In genomic region chr4:145351162-145351561, GRCh38 we compare ENCODE assay signal across 1 cellular context.
TF ChIP-seq lines count a peak whose summit lies in the region.

No MANE protein-coding gene starts in this region.

TF ChIP-seq in SK-N-SH, 30 proteins besides CTCF, POLR2A, EP300 and RAD21 (continued from another document):
- TF ChIP-seq ZBTB33 (IDR thresholded peaks at IDR 0.05; ENCODE audit: borderline replicate concordance, low read depth): no peak
